25 cellular contexts compared by ENCODE assay signal in genomic region chr2:113780472-113780871, GRCh38.
"Had no signal": no experiment of that assay in that cellular context is flagged by ENCODE, and none has a peak within 500 bp of the region (broad histone marks: within the 10 kb centered on the region; RNA-seq: fewer than 3 reads in every experiment).

No MANE protein-coding gene starts in this region.

- H3K36me3 ChIP-seq: breast epithelium, heart right ventricle, lower lobe of right lung, pancreas, sigmoid colon, suprapubic skin, tibial artery, upper lobe of right lung had no signal

- H3K27me3 ChIP-seq: breast epithelium, heart right ventricle, pancreas, sigmoid colon, suprapubic skin, tibial artery, upper lobe of right lung had no signal

- H3K27ac ChIP-seq: breast epithelium, heart right ventricle, lower lobe of right lung, pancreas, psoas muscle, sigmoid colon, suprapubic skin, tibial artery, upper lobe of right lung had no signal

- H3K4me1 ChIP-seq: breast epithelium, lower lobe of right lung, sigmoid colon, suprapubic skin, tibial artery, upper lobe of right lung had no signal

- H3K4me3 ChIP-seq: breast epithelium, heart right ventricle, lower lobe of right lung, pancreas, psoas muscle, sigmoid colon, suprapubic skin, tibial artery, upper lobe of right lung had no signal

- ATAC-seq: activated CD8-positive, alpha-beta T cell treated with anti-CD3 and anti-CD28 coated beads for 36 hours; activated naive CD8-positive, alpha-beta T cell treated with anti-CD3 and anti-CD28 coated beads, Interleukin-2, amount 50 U/mL, for 24 hours; esophagus mucosa; heart right ventricle; left lobe of liver; lower lobe of right lung; pancreas; psoas muscle; T-helper 17 cell; upper lobe of right lung had no signal

- H3K9me3 ChIP-seq: breast epithelium, heart right ventricle, lower lobe of right lung, pancreas, sigmoid colon, suprapubic skin, tibial artery, upper lobe of right lung had no signal

- FAIRE-seq: pancreas had no signal

- DNase-seq: activated CD4-positive, alpha-beta T cell treated with anti-CD3 and anti-CD28 coated beads for 1 hour; activated CD4-positive, alpha-beta T cell treated with anti-CD3 and anti-CD28 coated beads, Interleukin-2, amount 10 ng/mL, durations not matched to agents 7 days and 5 days; activated CD8-positive, alpha-beta T cell treated with anti-CD3 and anti-CD28 coated beads for 36 hours; activated naive CD8-positive, alpha-beta T cell treated with anti-CD3 and anti-CD28 coated beads, Interleukin-2, amount 50 U/mL, for 24 hours; activated T-cell treated with anti-CD3 and anti-CD28 coated beads, Interleukin-2, amount 50 U/mL, for 48 hours; amygdala; central memory CD4-positive, alpha-beta T cell; endodermal cell; foreskin melanocyte; heart right ventricle; lower lobe of right lung; pancreas; psoas muscle; sigmoid colon; stimulated activated CD4-positive, alpha-beta T cell treated with anti-CD3 and anti-CD28 coated beads, Interleukin-15, amount 100 ng/mL, for 24 hours; stimulated activated CD4-positive, alpha-beta T cell treated with anti-CD3 and anti-CD28 coated beads, Interleukin-2, amount 100 ng/mL, for 24 hours; stimulated activated naive CD4-positive, alpha-beta T cell; T-helper 17 cell; T1000; tibial artery; upper lobe of right lung had no signal
